1 cellular context compared by ENCODE assay signal in genomic region chr1:101178688-101179491, GRCh38.
TF ChIP-seq lines count a peak whose summit lies in the region.

No MANE protein-coding gene starts in this region.

TF ChIP-seq in K562, 482 proteins besides CTCF, POLR2A, EP300 and RAD21 (continued from another document):
- TF ChIP-seq HDAC8 (tag; IDR thresholded peaks at IDR 0.05) (no peak), ZNF668 (CRISPR knock-in tag; IDR thresholded peaks at IDR 0.05) (no peak), ADNP (tag; IDR thresholded peaks at IDR 0.05) (no peak), ZFP91 (CRISPR knock-in tag; IDR thresholded peaks at IDR 0.05) (no peak), ZNF324 (CRISPR knock-in tag; IDR thresholded peaks at IDR 0.05) (no peak), GABPB2 (CRISPR knock-in tag; conservative IDR thresholded peaks at IDR 0.05) (no peak)
